In genomic region chr2:227033471-227034148, GRCh38 we compare ENCODE assay signal across 1 cellular context.
TF ChIP-seq lines count a peak whose summit lies in the region.

No MANE protein-coding gene starts in this region.

TF ChIP-seq in HepG2, 621 proteins besides CTCF, POLR2A, EP300 and RAD21 (continued from another document and continues in another):
- no peak for TF ChIP-seq KDM3A (CRISPR knock-in tag; IDR thresholded peaks at IDR 0.05; ENCODE audit: low read depth)
- 0 out of 2 replicates have a peak, but pooled peaks have one; percentile 63 for TF ChIP-seq NRL (CRISPR knock-in tag; IDR thresholded peaks at IDR 0.05; ENCODE audit: borderline replicate concordance)
- TF ChIP-seq GRHL1 (CRISPR knock-in tag; conservative IDR thresholded peaks at IDR 0.05), result no peak
- no peak for TF ChIP-seq ESRRA (CRISPR knock-in tag; IDR thresholded peaks at IDR 0.05; ENCODE audit: low read depth)
- TF ChIP-seq ETV5 (CRISPR knock-in tag; IDR thresholded peaks at IDR 0.05; ENCODE audit: borderline replicate concordance), result 0 out of 2 replicates have a peak, but pooled peaks have one; percentile 9
- no peak for TF ChIP-seq ZBTB10 (CRISPR knock-in tag; IDR thresholded peaks at IDR 0.05; ENCODE audit: borderline replicate concordance)
- 0 out of 2 replicates have a peak, but pooled peaks have one; percentile 44 for TF ChIP-seq ZSCAN29 (CRISPR knock-in tag; conservative IDR thresholded peaks at IDR 0.05)
- no peak for TF ChIP-seq GPBP1L1 (CRISPR knock-in tag; IDR thresholded peaks at IDR 0.05)
- no peak for TF ChIP-seq HIC2 (CRISPR knock-in tag; IDR thresholded peaks at IDR 0.05; ENCODE audit: low read depth)
- TF ChIP-seq CENPX (CRISPR knock-in tag; IDR thresholded peaks at IDR 0.05), result no peak
- no peak for TF ChIP-seq AKAP8 (CRISPR knock-in tag; IDR thresholded peaks at IDR 0.05)
- no peak for TF ChIP-seq ZNF776 (CRISPR knock-in tag; IDR thresholded peaks at IDR 0.05)
- 0 out of 2 replicates have a peak, but pooled peaks have one; percentile 11 for TF ChIP-seq ZMYM4 (CRISPR knock-in tag; IDR thresholded peaks at IDR 0.05)
- TF ChIP-seq TBX2 (CRISPR knock-in tag; IDR thresholded peaks at IDR 0.05; ENCODE audit: borderline replicate concordance), result 0 out of 2 replicates have a peak, but pooled peaks have one; percentile 19
- TF ChIP-seq ZNF331 (CRISPR knock-in tag; IDR thresholded peaks at IDR 0.05), result peak; percentile 59; the same call in 1 of the 2 replicates
- peak; percentile 22; the same call in 1 of the 2 replicates for TF ChIP-seq ZNF687 (CRISPR knock-in tag; IDR thresholded peaks at IDR 0.05)
- peak; percentile 14; the same call in 1 of the 2 replicates for TF ChIP-seq FOSL2 (CRISPR knock-in tag; IDR thresholded peaks at IDR 0.05)
- TF ChIP-seq RXRA (CRISPR knock-in tag; IDR thresholded peaks at IDR 0.05), result 0 out of 2 replicates have a peak, but pooled peaks have one; percentile 36
- TF ChIP-seq MXI1 (IDR thresholded peaks at IDR 0.05; ENCODE audit: borderline replicate concordance, low read depth, low read length), result 0 out of 3 replicates have a peak, but pooled peaks have one; percentile 14
- 0 out of 2 replicates have a peak, but pooled peaks have one; percentile 32 for TF ChIP-seq ZFY (CRISPR knock-in tag; IDR thresholded peaks at IDR 0.05)
- TF ChIP-seq SNAPC4 (CRISPR knock-in tag; IDR thresholded peaks at IDR 0.05), result no peak
- no peak for TF ChIP-seq TMF1 (CRISPR knock-in tag; IDR thresholded peaks at IDR 0.05; ENCODE audit: low read depth)
- TF ChIP-seq ZNF276 (CRISPR knock-in tag; IDR thresholded peaks at IDR 0.05; ENCODE audit: low read depth), result 0 out of 2 replicates have a peak, but pooled peaks have one; percentile 39
- no peak for TF ChIP-seq HMG20B (CRISPR knock-in tag; conservative IDR thresholded peaks at IDR 0.05)
- TF ChIP-seq ZNF891 (CRISPR knock-in tag; IDR thresholded peaks at IDR 0.05), result peak; percentile 55; the same call in 1 of the 2 replicates
- no peak for TF ChIP-seq ZNF333 (CRISPR knock-in tag; IDR thresholded peaks at IDR 0.05; ENCODE audit: borderline replicate concordance)
- TF ChIP-seq PREB (CRISPR knock-in tag; IDR thresholded peaks at IDR 0.05), result no peak
- no peak for TF ChIP-seq MLXIP (CRISPR knock-in tag; IDR thresholded peaks at IDR 0.05; ENCODE audit: borderline replicate concordance)
- TF ChIP-seq RCOR2 (CRISPR knock-in tag; IDR thresholded peaks at IDR 0.05), result no peak
- peak; percentile 58; the same call in 1 of the 2 replicates for TF ChIP-seq KDM2A (CRISPR knock-in tag; IDR thresholded peaks at IDR 0.05; ENCODE audit: borderline replicate concordance, low read depth)
- TF ChIP-seq XRCC5 (optimal IDR thresholded peaks at IDR 0.05; ENCODE audit: low read length), result peak; percentile 90
